Comparison of ENCODE assay signal across 8 cellular contexts in genomic region chr20:64062276-64062595, GRCh38. TPM values are rescaled to one million over a fixed set of nuclear protein-coding genes. Genes with fewer than 3 reads are reported as not detected.
DNase-seq lines count a peak whose midpoint lies in the region; ATAC-seq and TF ChIP-seq lines count a peak whose summit lies in the region.

No MANE protein-coding gene starts in this region.

- H3K36me3 ChIP-seq in DOHH2 (ENCODE audit: control insufficient read depth, low read length) (no peaks in the 10 kb centered on the region), SU-DHL-6 (ENCODE audit: low read length) (no peaks in the 10 kb centered on the region), fibroblast of lung (ENCODE audit: control insufficient read depth, insufficient read depth, low read length) (no peaks in the 10 kb centered on the region)

- no peaks in the 10 kb centered on the region for H3K9me2 ChIP-seq in DOHH2 (replicated peaks; ENCODE audit: control insufficient read depth, low read length)
- no peaks in the 10 kb centered on the region for H3K9me2 ChIP-seq in SU-DHL-6 (replicated peaks; ENCODE audit: insufficient read depth, low read length)

- H3K79me2 ChIP-seq in DOHH2 (ENCODE audit: control insufficient read depth, low read length) (peaks cover 13% of the 10 kb centered on the region), SU-DHL-6 (ENCODE audit: insufficient read depth, low read length) (no peaks in the 10 kb centered on the region), fibroblast of lung (ENCODE audit: control insufficient read depth, insufficient read depth, low read length) (no peaks in the 10 kb centered on the region)

- H3K9ac ChIP-seq in SU-DHL-6 (ENCODE audit: low read length) = peak overlapping the region; percentile 74; the same call in 1 of the 2 replicates
- H3K9ac ChIP-seq in fibroblast of lung (ENCODE audit: insufficient read depth, low read length) = peak overlapping the region; percentile 85

- no peak for TF ChIP-seq CTCF in DOHH2 (IDR thresholded peaks at IDR 0.05; ENCODE audit: low read depth, low read length, poor library complexity, severe bottlenecking)
- TF ChIP-seq CTCF in SU-DHL-6 (IDR thresholded peaks at IDR 0.05; ENCODE audit: insufficient read depth, low read length, poor library complexity, severe bottlenecking) = no peak
- TF ChIP-seq CTCF in fibroblast of lung (conservative IDR thresholded peaks at IDR 0.05 in 1 of 2, IDR thresholded peaks at IDR 0.05 in 1 of 2; ENCODE audit: low read depth in 1 of 2, low read length in 2 of 2) = no peak

- H3K27me3 ChIP-seq in DOHH2 (ENCODE audit: control insufficient read depth, low read length) (no peaks in the 10 kb centered on the region; the same call in 1 of the 2 replicates), SU-DHL-6 (ENCODE audit: low read length) (no peaks in the 10 kb centered on the region), fibroblast of lung (ENCODE audit: control insufficient read depth, insufficient read depth, low read length) (no peaks in the 10 kb centered on the region)

- H3K9me3 ChIP-seq in DOHH2 (ENCODE audit: control insufficient read depth, insufficient read depth, low read length) = no peaks in the 10 kb centered on the region
- H3K9me3 ChIP-seq in SU-DHL-6 (ENCODE audit: insufficient read depth, low read length) = no peaks in the 10 kb centered on the region
- H3K9me3 ChIP-seq in fibroblast of lung (ENCODE audit: control insufficient read depth, insufficient read depth, low read depth, low read length) = no peaks in the 10 kb centered on the region

- no peak for ATAC-seq in GM21528 (IDR thresholded peaks at IDR 0.05; ENCODE audit: low FRiP score, unreplicated experiment)
- ATAC-seq in GM21447 (IDR thresholded peaks at IDR 0.05; ENCODE audit: unreplicated experiment) = no peak

- H3K27ac ChIP-seq in DOHH2 (ENCODE audit: low read depth, low read length) (no peak overlapping the region), SU-DHL-6 (ENCODE audit: low read depth, low read length) (no peak overlapping the region), fibroblast of lung (ENCODE audit: insufficient read depth, low read length) (peak overlapping the region; percentile 75)

- DNase-seq in fibroblast of lung (ENCODE audit: low read depth in 2 of 2) (no peak), pons (ENCODE audit: low spot score) (peak; percentile 51), AG20443 (ENCODE audit: low spot score) (no peak)
- no peak for DNase-seq in central memory CD4-positive, alpha-beta T cell

- H4K20me1 ChIP-seq in DOHH2 (ENCODE audit: control insufficient read depth, insufficient read depth, low read depth, low read length) = no peaks in the 10 kb centered on the region
- H4K20me1 ChIP-seq in SU-DHL-6 (ENCODE audit: low read depth, low read length) = no peaks in the 10 kb centered on the region
- no peaks in the 10 kb centered on the region for H4K20me1 ChIP-seq in fibroblast of lung (ENCODE audit: control insufficient read depth, extremely low read depth, insufficient read depth, low read length)

- H3F3A ChIP-seq in DOHH2 (ENCODE audit: control insufficient read depth, insufficient read depth) (peaks cover 2% of the 10 kb centered on the region; the same call in 1 of the 2 replicates), SU-DHL-6 (ENCODE audit: insufficient read depth) (no peaks in the 10 kb centered on the region)

- H2AFZ ChIP-seq in SU-DHL-6 (ENCODE audit: low read depth, low read length, severe bottlenecking) (peak overlapping the region; percentile 95), fibroblast of lung (ENCODE audit: low read length) (peak overlapping the region; percentile 44)

- H3K4me1 ChIP-seq in DOHH2 (ENCODE audit: control insufficient read depth, low read length) = peaks cover 61% of the 10 kb centered on the region
- H3K4me1 ChIP-seq in fibroblast of lung (ENCODE audit: control insufficient read depth, extremely low read depth, insufficient read depth, low read length) = peaks cover 22% of the 10 kb centered on the region

- H3K4me2 ChIP-seq in DOHH2 (ENCODE audit: low read length) (peak overlapping the region; percentile 74), SU-DHL-6 (ENCODE audit: low read depth, low read length, poor library complexity, severe bottlenecking) (peak overlapping the region; percentile 85), fibroblast of lung (ENCODE audit: extremely low read depth, insufficient read depth, low read length) (peak overlapping the region; percentile 98)

- H3K4me3 ChIP-seq in DOHH2 (ENCODE audit: low read length) = peak overlapping the region; percentile 86
- H3K4me3 ChIP-seq in SU-DHL-6 (ENCODE audit: insufficient read depth, low read length, poor library complexity, severe bottlenecking) = peak overlapping the region; percentile 81
- H3K4me3 ChIP-seq in fibroblast of lung (replicated peaks in 1 of 4; ENCODE audit: control extremely low read depth in 1 of 4, insufficient read depth in 1 of 4, low read depth in 3 of 4, low read length in 4 of 4) = peak overlapping the region; percentile 39 to 84 (median 64)

RNA-seq across cellular contexts. Expression of gene TCEA2, which starts 0.8 kb away (rescaled TPM):
- 23.9 and 25.2 TPM in 2 replicates for total RNA-seq in fibroblast of lung
- polyA plus RNA-seq in fibroblast of lung = 12.7 and 17.1 TPM in 2 replicates
- 38.9 and 43.2 TPM in 2 replicates for polyA plus RNA-seq in fibroblast of lung (2012)
- 26.2 and 46.1 TPM in 2 replicates for polyA minus RNA-seq in fibroblast of lung (ENCODE audit: low replicate concordance)

RNA-seq across cellular contexts. Expression of gene SOX18, which starts 12.8 kb away (rescaled TPM):
- not detected in 2 replicates for total RNA-seq in fibroblast of lung
- polyA plus RNA-seq in fibroblast of lung = not detected in 2 replicates
- 0.15 TPM in 1 of 2 replicates, not detected in the other for polyA plus RNA-seq in fibroblast of lung (2012)
- polyA minus RNA-seq in fibroblast of lung (ENCODE audit: low replicate concordance) = not detected in 2 replicates

RNA-seq across cellular contexts. Expression of gene RGS19, which starts 17.1 kb away (rescaled TPM):
- total RNA-seq in fibroblast of lung = 9.1 and 11.6 TPM in 2 replicates
- polyA plus RNA-seq in fibroblast of lung = 5.5 and 5.8 TPM in 2 replicates
- polyA plus RNA-seq in fibroblast of lung (2012) = 8.9 and 9.8 TPM in 2 replicates
- 12.5 and 22.1 TPM in 2 replicates for polyA minus RNA-seq in fibroblast of lung (ENCODE audit: low replicate concordance)

RNA-seq across cellular contexts. Expression of gene OPRL1, which starts 17.6 kb away (rescaled TPM):
- 2.6 and 4.1 TPM in 2 replicates for total RNA-seq in fibroblast of lung
- 0.17 and 0.49 TPM in 2 replicates for polyA plus RNA-seq in fibroblast of lung
- polyA plus RNA-seq in fibroblast of lung (2012) = 0.47 and 0.96 TPM in 2 replicates
- 0.39 and 0.56 TPM in 2 replicates for polyA minus RNA-seq in fibroblast of lung (ENCODE audit: low replicate concordance)

RNA-seq across cellular contexts. Expression of gene LKAAEAR1, which starts 22.0 kb away (rescaled TPM):
- not detected in 2 replicates for total RNA-seq in fibroblast of lung
- not detected in 2 replicates for polyA plus RNA-seq in fibroblast of lung
- not detected in 2 replicates for polyA plus RNA-seq in fibroblast of lung (2012)
- not detected in 2 replicates for polyA minus RNA-seq in fibroblast of lung (ENCODE audit: low replicate concordance)
